ENCODE assay signal across 1 cellular context in genomic region chr7:99278180-99278579, GRCh38.
TF ChIP-seq lines count a peak whose summit lies in the region.

No MANE protein-coding gene starts in this region.

TF ChIP-seq in H1, 55 proteins besides CTCF, POLR2A, EP300 and RAD21 (continued from another document):
- no peak for TF ChIP-seq TBP (IDR thresholded peaks at IDR 0.05; ENCODE audit: low read depth, low read length)
- TF ChIP-seq, protein P1, sequence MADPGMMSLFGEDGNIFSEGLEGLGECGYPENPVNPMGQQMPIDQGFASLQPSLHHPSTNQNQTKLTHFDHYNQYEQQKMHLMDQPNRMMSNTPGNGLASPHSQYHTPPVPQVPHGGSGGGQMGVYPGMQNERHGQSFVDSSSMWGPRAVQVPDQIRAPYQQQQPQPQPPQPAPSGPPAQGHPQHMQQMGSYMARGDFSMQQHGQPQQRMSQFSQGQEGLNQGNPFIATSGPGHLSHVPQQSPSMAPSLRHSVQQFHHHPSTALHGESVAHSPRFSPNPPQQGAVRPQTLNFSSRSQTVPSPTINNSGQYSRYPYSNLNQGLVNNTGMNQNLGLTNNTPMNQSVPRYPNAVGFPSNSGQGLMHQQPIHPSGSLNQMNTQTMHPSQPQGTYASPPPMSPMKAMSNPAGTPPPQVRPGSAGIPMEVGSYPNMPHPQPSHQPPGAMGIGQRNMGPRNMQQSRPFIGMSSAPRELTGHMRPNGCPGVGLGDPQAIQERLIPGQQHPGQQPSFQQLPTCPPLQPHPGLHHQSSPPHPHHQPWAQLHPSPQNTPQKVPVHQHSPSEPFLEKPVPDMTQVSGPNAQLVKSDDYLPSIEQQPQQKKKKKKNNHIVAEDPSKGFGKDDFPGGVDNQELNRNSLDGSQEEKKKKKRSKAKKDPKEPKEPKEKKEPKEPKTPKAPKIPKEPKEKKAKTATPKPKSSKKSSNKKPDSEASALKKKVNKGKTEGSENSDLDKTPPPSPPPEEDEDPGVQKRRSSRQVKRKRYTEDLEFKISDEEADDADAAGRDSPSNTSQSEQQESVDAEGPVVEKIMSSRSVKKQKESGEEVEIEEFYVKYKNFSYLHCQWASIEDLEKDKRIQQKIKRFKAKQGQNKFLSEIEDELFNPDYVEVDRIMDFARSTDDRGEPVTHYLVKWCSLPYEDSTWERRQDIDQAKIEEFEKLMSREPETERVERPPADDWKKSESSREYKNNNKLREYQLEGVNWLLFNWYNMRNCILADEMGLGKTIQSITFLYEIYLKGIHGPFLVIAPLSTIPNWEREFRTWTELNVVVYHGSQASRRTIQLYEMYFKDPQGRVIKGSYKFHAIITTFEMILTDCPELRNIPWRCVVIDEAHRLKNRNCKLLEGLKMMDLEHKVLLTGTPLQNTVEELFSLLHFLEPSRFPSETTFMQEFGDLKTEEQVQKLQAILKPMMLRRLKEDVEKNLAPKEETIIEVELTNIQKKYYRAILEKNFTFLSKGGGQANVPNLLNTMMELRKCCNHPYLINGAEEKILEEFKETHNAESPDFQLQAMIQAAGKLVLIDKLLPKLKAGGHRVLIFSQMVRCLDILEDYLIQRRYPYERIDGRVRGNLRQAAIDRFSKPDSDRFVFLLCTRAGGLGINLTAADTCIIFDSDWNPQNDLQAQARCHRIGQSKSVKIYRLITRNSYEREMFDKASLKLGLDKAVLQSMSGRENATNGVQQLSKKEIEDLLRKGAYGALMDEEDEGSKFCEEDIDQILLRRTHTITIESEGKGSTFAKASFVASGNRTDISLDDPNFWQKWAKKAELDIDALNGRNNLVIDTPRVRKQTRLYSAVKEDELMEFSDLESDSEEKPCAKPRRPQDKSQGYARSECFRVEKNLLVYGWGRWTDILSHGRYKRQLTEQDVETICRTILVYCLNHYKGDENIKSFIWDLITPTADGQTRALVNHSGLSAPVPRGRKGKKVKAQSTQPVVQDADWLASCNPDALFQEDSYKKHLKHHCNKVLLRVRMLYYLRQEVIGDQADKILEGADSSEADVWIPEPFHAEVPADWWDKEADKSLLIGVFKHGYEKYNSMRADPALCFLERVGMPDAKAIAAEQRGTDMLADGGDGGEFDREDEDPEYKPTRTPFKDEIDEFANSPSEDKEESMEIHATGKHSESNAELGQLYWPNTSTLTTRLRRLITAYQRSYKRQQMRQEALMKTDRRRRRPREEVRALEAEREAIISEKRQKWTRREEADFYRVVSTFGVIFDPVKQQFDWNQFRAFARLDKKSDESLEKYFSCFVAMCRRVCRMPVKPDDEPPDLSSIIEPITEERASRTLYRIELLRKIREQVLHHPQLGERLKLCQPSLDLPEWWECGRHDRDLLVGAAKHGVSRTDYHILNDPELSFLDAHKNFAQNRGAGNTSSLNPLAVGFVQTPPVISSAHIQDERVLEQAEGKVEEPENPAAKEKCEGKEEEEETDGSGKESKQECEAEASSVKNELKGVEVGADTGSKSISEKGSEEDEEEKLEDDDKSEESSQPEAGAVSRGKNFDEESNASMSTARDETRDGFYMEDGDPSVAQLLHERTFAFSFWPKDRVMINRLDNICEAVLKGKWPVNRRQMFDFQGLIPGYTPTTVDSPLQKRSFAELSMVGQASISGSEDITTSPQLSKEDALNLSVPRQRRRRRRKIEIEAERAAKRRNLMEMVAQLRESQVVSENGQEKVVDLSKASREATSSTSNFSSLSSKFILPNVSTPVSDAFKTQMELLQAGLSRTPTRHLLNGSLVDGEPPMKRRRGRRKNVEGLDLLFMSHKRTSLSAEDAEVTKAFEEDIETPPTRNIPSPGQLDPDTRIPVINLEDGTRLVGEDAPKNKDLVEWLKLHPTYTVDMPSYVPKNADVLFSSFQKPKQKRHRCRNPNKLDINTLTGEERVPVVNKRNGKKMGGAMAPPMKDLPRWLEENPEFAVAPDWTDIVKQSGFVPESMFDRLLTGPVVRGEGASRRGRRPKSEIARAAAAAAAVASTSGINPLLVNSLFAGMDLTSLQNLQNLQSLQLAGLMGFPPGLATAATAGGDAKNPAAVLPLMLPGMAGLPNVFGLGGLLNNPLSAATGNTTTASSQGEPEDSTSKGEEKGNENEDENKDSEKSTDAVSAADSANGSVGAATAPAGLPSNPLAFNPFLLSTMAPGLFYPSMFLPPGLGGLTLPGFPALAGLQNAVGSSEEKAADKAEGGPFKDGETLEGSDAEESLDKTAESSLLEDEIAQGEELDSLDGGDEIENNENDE (IDR thresholded peaks at IDR 0.05; ENCODE audit: insufficient replicate concordance, low read length): no peak
- no peak for TF ChIP-seq KDM5A (IDR thresholded peaks at IDR 0.05; ENCODE audit: low read length)
- no peak for TF ChIP-seq BCL11A (IDR thresholded peaks at IDR 0.05; ENCODE audit: low read depth in 2 of 2, low read length in 2 of 2)
- no peak for TF ChIP-seq CHD1 (IDR thresholded peaks at IDR 0.05; ENCODE audit: low read depth, low read length)
- TF ChIP-seq POU5F1 (IDR thresholded peaks at IDR 0.05; ENCODE audit: low read depth, low read length): no peak
- no peak for TF ChIP-seq YY1 (IDR thresholded peaks at IDR 0.05; ENCODE audit: low read depth, low read length)
- no peak for TF ChIP-seq SP4 (IDR thresholded peaks at IDR 0.05; ENCODE audit: low read length)
- no peak for TF ChIP-seq CBX5 (IDR thresholded peaks at IDR 0.05; ENCODE audit: low read depth, low read length)
- no peak for TF ChIP-seq GTF2F1 (IDR thresholded peaks at IDR 0.05; ENCODE audit: borderline replicate concordance, low read depth, low read length)
TF ChIP-seq in H1: peak in this region for 0.
